28 cellular contexts compared by ENCODE assay signal in genomic region chr3:126972866-126973265, GRCh38. TPM values are rescaled to one million over a fixed set of nuclear protein-coding genes. Genes with fewer than 3 reads are reported as not detected.
DNase-seq lines count a peak whose midpoint lies in the region; ATAC-seq and TF ChIP-seq lines count a peak whose summit lies in the region.
"Had no signal": no experiment of that assay in that cellular context is flagged by ENCODE, and none has a peak within 500 bp of the region (broad histone marks: within the 10 kb centered on the region; RNA-seq: fewer than 3 reads in every experiment).

No MANE protein-coding gene starts in this region.

- TF ChIP-seq POLR2A in breast epithelium (IDR thresholded peaks at IDR 0.05): no peak
- no peak for TF ChIP-seq POLR2A in NB4 (IDR thresholded peaks at IDR 0.05; ENCODE audit: extremely low read depth, insufficient read length)

- peak overlapping the region; percentile 62 to 85 for H3K27ac ChIP-seq in breast epithelium
- H3K27ac ChIP-seq: brain microvascular endothelial cell, ovary, upper lobe of right lung had no signal

- POLR2A ChIA-PET in MCF 10A (lab: Yijun Ruan, JAX): interaction anchor here (1.4 kb wide), 1 partner anchor 48 kb away, joined by 4 read pairs; no protein-coding TSS in a partner anchor
- POLR2A ChIA-PET in activated CD4-positive, alpha-beta memory T cell treated with anti-CD3 and anti-CD28 coated beads for 36 hours (lab: Charles Lee): no interaction called here

- no peaks in the 10 kb centered on the region for H3K27me3 ChIP-seq in breast epithelium
- H3K27me3 ChIP-seq: brain microvascular endothelial cell, ovary, Peyer's patch, upper lobe of right lung had no signal

- H3K4me1 Mint-ChIP-seq in MCF 10A (ENCODE audit: insufficient read depth, unreplicated experiment): no peaks in the 10 kb centered on the region
- peaks cover 59% of the 10 kb centered on the region for H3K4me1 Mint-ChIP-seq in dendritic cell treated with granulocyte-macrophage colony-stimulating factor and Interleukin-4, amounts not matched to agents 40 ng/mL and 50 ng/mL, for 4 days (ENCODE audit: low read depth)
- H3K4me1 Mint-ChIP-seq in stimulated activated effector memory CD8-positive, alpha-beta T cell treated with anti-CD3 and anti-CD28 coated beads, Interleukin-12 subunit alpha, Interleukin-12 subunit beta, amount 100 ng/mL, for 72 hours: no peaks in the 10 kb centered on the region
- no peaks in the 10 kb centered on the region for H3K4me1 Mint-ChIP-seq in activated CD4-positive, alpha-beta memory T cell treated with anti-CD3 and anti-CD28 coated beads for 36 hours (ENCODE audit: low read depth)
- H3K4me1 Mint-ChIP-seq: CD4-positive, CD25-positive, alpha-beta regulatory T cell; immature natural killer cell had no signal

- H3K9me3 Mint-ChIP-seq in MCF 10A (ENCODE audit: unreplicated experiment): peaks cover 17% of the 10 kb centered on the region
- H3K9me3 Mint-ChIP-seq in dendritic cell treated with granulocyte-macrophage colony-stimulating factor and Interleukin-4, amounts not matched to agents 40 ng/mL and 50 ng/mL, for 4 days: peaks cover 19% of the 10 kb centered on the region
- peaks cover 14% of the 10 kb centered on the region for H3K9me3 Mint-ChIP-seq in stimulated activated effector memory CD8-positive, alpha-beta T cell treated with anti-CD3 and anti-CD28 coated beads, Interleukin-12 subunit alpha, Interleukin-12 subunit beta, amount 100 ng/mL, for 72 hours
- peaks cover 18% of the 10 kb centered on the region for H3K9me3 Mint-ChIP-seq in activated CD4-positive, alpha-beta memory T cell treated with anti-CD3 and anti-CD28 coated beads for 36 hours

- no peaks in the 10 kb centered on the region for H3K36me3 Mint-ChIP-seq in MCF 10A (ENCODE audit: insufficient read depth, unreplicated experiment)
- peaks cover 12% of the 10 kb centered on the region for H3K36me3 Mint-ChIP-seq in dendritic cell treated with granulocyte-macrophage colony-stimulating factor and Interleukin-4, amounts not matched to agents 40 ng/mL and 50 ng/mL, for 4 days (ENCODE audit: low read depth)
- H3K36me3 Mint-ChIP-seq in stimulated activated effector memory CD8-positive, alpha-beta T cell treated with anti-CD3 and anti-CD28 coated beads, Interleukin-12 subunit alpha, Interleukin-12 subunit beta, amount 100 ng/mL, for 72 hours: no peaks in the 10 kb centered on the region
- peaks cover 5% of the 10 kb centered on the region for H3K36me3 Mint-ChIP-seq in activated CD4-positive, alpha-beta memory T cell treated with anti-CD3 and anti-CD28 coated beads for 36 hours

- H3K27ac Mint-ChIP-seq in MCF 10A (ENCODE audit: low read depth, unreplicated experiment): no peak overlapping the region
- peak overlapping the region; percentile 87 for H3K27ac Mint-ChIP-seq in dendritic cell treated with granulocyte-macrophage colony-stimulating factor and Interleukin-4, amounts not matched to agents 40 ng/mL and 50 ng/mL, for 4 days
- no peak overlapping the region for H3K27ac Mint-ChIP-seq in stimulated activated effector memory CD8-positive, alpha-beta T cell treated with anti-CD3 and anti-CD28 coated beads, Interleukin-12 subunit alpha, Interleukin-12 subunit beta, amount 100 ng/mL, for 72 hours
- no peak overlapping the region for H3K27ac Mint-ChIP-seq in activated CD4-positive, alpha-beta memory T cell treated with anti-CD3 and anti-CD28 coated beads for 36 hours
- H3K27ac Mint-ChIP-seq: activated naive CD4-positive, alpha-beta T cell treated with anti-CD3 and anti-CD28 coated beads, Interleukin-2, amount 50 U/mL, for 72 hours; immature natural killer cell; nephron progenitor cell; T-helper 2 cell treated with Interferon-gamma antibody and Interleukin-4, amounts not matched to agents 5 μg/mL and 100 μg/mL, for 36 hours had no signal

- DNase-seq in breast epithelium (ENCODE audit: low spot score in 2 of 2): no peak
- no peak for DNase-seq in MCF 10A (ENCODE audit: unreplicated experiment)
- no peak for DNase-seq in NB4 (ENCODE audit: low read depth)
- no peak for DNase-seq in stimulated activated effector memory CD8-positive, alpha-beta T cell treated with anti-CD3 and anti-CD28 coated beads, Interleukin-12 subunit alpha, Interleukin-12 subunit beta, amount 100 ng/mL, for 72 hours (ENCODE audit: low spot score in 2 of 2)
- DNase-seq in SK-N-DZ (ENCODE audit: low spot score): no peak
- DNase-seq in activated CD4-positive, alpha-beta memory T cell treated with anti-CD3 and anti-CD28 coated beads for 36 hours: no peak
- DNase-seq: 8988T; activated CD4-positive, alpha-beta T cell treated with anti-CD3 and anti-CD28 coated beads for 48 hours; activated CD8-positive, alpha-beta memory T cell treated with anti-CD3 and anti-CD28 coated beads for 24 hours; activated T-cell treated with anti-CD3 and anti-CD28 coated beads for 4 hours; brain microvascular endothelial cell; CD4-positive, CD25-positive, alpha-beta regulatory T cell; HCEC 1CT; immature natural killer cell; NCI-H1048; NCI-H1694 treated with DMSO at 0.1 percent for 48 hours; NCI-H2171 treated with DMSO at 0.1 percent for 48 hours; NCI-H510A treated with DMSO at 0.1 percent for 48 hours; nephron progenitor cell; ovary; Peyer's patch; SHP77 treated with DMSO at 0.1 percent for 48 hours; stimulated activated naive CD4-positive, alpha-beta T cell treated with Interleukin-2 at 50 U/mL for 16 hours; upper lobe of right lung had no signal

- ATAC-seq in stimulated activated effector memory CD8-positive, alpha-beta T cell treated with anti-CD3 and anti-CD28 coated beads, Interleukin-12 subunit alpha, Interleukin-12 subunit beta, amount 100 ng/mL, for 72 hours: peak; percentile 27
- no peak for ATAC-seq in HG02642 (IDR thresholded peaks at IDR 0.05; ENCODE audit: poor library complexity, unreplicated experiment)
- ATAC-seq: activated naive CD4-positive, alpha-beta T cell treated with anti-CD3 and anti-CD28 coated beads, Interleukin-2, amount 50 U/mL, for 72 hours had no signal

- H3K27me3 Mint-ChIP-seq in MCF 10A (ENCODE audit: insufficient read depth, unreplicated experiment): no peaks in the 10 kb centered on the region
- H3K27me3 Mint-ChIP-seq in dendritic cell treated with granulocyte-macrophage colony-stimulating factor and Interleukin-4, amounts not matched to agents 40 ng/mL and 50 ng/mL, for 4 days: peaks cover 80% of the 10 kb centered on the region
- H3K27me3 Mint-ChIP-seq in activated CD4-positive, alpha-beta memory T cell treated with anti-CD3 and anti-CD28 coated beads for 36 hours: peaks cover 8% of the 10 kb centered on the region

- no peak overlapping the region for H3K4me3 Mint-ChIP-seq in MCF 10A (ENCODE audit: unreplicated experiment)
- no peak overlapping the region for H3K4me3 Mint-ChIP-seq in dendritic cell treated with granulocyte-macrophage colony-stimulating factor and Interleukin-4, amounts not matched to agents 40 ng/mL and 50 ng/mL, for 4 days
- no peak overlapping the region for H3K4me3 Mint-ChIP-seq in stimulated activated effector memory CD8-positive, alpha-beta T cell treated with anti-CD3 and anti-CD28 coated beads, Interleukin-12 subunit alpha, Interleukin-12 subunit beta, amount 100 ng/mL, for 72 hours
- no peak overlapping the region for H3K4me3 Mint-ChIP-seq in activated CD4-positive, alpha-beta memory T cell treated with anti-CD3 and anti-CD28 coated beads for 36 hours
- H3K4me3 Mint-ChIP-seq: CD4-positive, CD25-positive, alpha-beta regulatory T cell; immature natural killer cell; nephron progenitor cell; T-helper 2 cell treated with Interferon-gamma antibody and Interleukin-4, amounts not matched to agents 5 μg/mL and 100 μg/mL, for 36 hours had no signal

- H3K4me1 ChIP-seq in breast epithelium: peaks cover 0 to 8% of the 10 kb centered on the region in 2 donors
- H3K4me1 ChIP-seq: upper lobe of right lung had no signal

- H3K4me3 ChIP-seq in breast epithelium (no peak overlapping the region), NB4 (ENCODE audit: low read depth, low read length) (no peak overlapping the region)
- H3K4me3 ChIP-seq: ovary, Peyer's patch, upper lobe of right lung had no signal

- BruUV-seq in MCF 10A (replicated peaks; lab: Mats Ljungman, UMichigan): no TSS peak

- peaks cover 5 to 14% of the 10 kb centered on the region in 2 donors for H3K9me3 ChIP-seq in breast epithelium
- H3K9me3 ChIP-seq: ovary had no signal

- CTCF ChIA-PET in MCF 10A (lab: Yijun Ruan, JAX): interaction anchor here (1.1 to 1.8 kb wide), 6 partner anchors 10 to 575 kb away, joined by 4 to 9 read pairs (median 4); partner anchors contain the start of gene PLXNA1
- CTCF ChIA-PET in activated CD4-positive, alpha-beta memory T cell treated with anti-CD3 and anti-CD28 coated beads for 36 hours (lab: Charles Lee): interaction anchor here (2.5 kb wide), 1 partner anchor 9 kb away, joined by 5 read pairs; the partner anchor contains the start of gene PLXNA1

- intact Hi-C loops in breast epithelium (cut with DNase I; ENCODE audit: low total_unique reads): no loop called here
- intact Hi-C loops in MCF 10A (cut with micrococcal nuclease): no loop called here
- intact Hi-C loops in dendritic cell treated with granulocyte-macrophage colony-stimulating factor and Interleukin-4, amounts not matched to agents 40 ng/mL and 50 ng/mL, for 4 days (cut with micrococcal nuclease): loop anchor here (1.0 to 10.0 kb wide), 3 partner anchors 9 to 448 kb away; partner anchors contain the start of gene CHST13
- intact Hi-C loops in activated CD4-positive, alpha-beta memory T cell treated with anti-CD3 and anti-CD28 coated beads for 36 hours (cut with micrococcal nuclease): no loop called here

- no peak for TF ChIP-seq CTCF in breast epithelium (IDR thresholded peaks at IDR 0.05)
- no peak for TF ChIP-seq CTCF in MCF 10A (IDR thresholded peaks at IDR 0.05; ENCODE audit: unreplicated experiment)
- TF ChIP-seq CTCF in NB4 (IDR thresholded peaks at IDR 0.05; ENCODE audit: low read depth, low read length): peak; percentile 5

- no peaks in the 10 kb centered on the region for H3K36me3 ChIP-seq in breast epithelium
- H3K36me3 ChIP-seq: brain microvascular endothelial cell, ovary, Peyer's patch, upper lobe of right lung had no signal

RNA-seq across cellular contexts. Expression of gene PLXNA1, which starts 10.0 kb away (rescaled TPM):
- total RNA-seq in breast epithelium: 10 to 100 TPM; 21.3 to 32.2 (median 25.9) TPM
- total RNA-seq in MCF 10A (2022): 42.1 and 48.4 TPM in 2 replicates
- 35.7 and 45.9 TPM in 2 replicates for polyA plus RNA-seq in SK-N-DZ (2014; cell fraction: cytosol; rRNA removed)
- polyA plus RNA-seq in SK-N-DZ (2014; cell fraction: nucleus; rRNA removed): 116 and 164 TPM in 2 replicates
- 1 to 10 TPM; 8.8 to 9.3 TPM for total RNA-seq in activated CD4-positive, alpha-beta memory T cell treated with anti-CD3 and anti-CD28 coated beads for 36 hours
